Comparison of ENCODE assay signal across 1 cellular context in genomic region chr16:8953064-8953463, GRCh38.
TF ChIP-seq lines count a peak whose summit lies in the region.

No MANE protein-coding gene starts in this region.

TF ChIP-seq in GM23338, 12 proteins besides CTCF, POLR2A, EP300 and RAD21:
- TF ChIP-seq ETS1 (IDR thresholded peaks at IDR 0.05) = no peak
- TF ChIP-seq STAT1 (IDR thresholded peaks at IDR 0.05; ENCODE audit: unreplicated experiment) = no peak
- no peak for TF ChIP-seq EZH2 (IDR thresholded peaks at IDR 0.05; ENCODE audit: low read depth, unreplicated experiment)
- no peak for TF ChIP-seq ZNF331 (CRISPR knock-in tag; IDR thresholded peaks at IDR 0.05; ENCODE audit: low read depth)
- no peak for TF ChIP-seq REST (IDR thresholded peaks at IDR 0.05; ENCODE audit: unreplicated experiment)
- no peak for TF ChIP-seq ZNF462 (CRISPR knock-in tag; IDR thresholded peaks at IDR 0.05)
- no peak for TF ChIP-seq EZH2phosphoT487 (IDR thresholded peaks at IDR 0.05; ENCODE audit: unreplicated experiment)
- no peak for TF ChIP-seq CREB1 (CRISPR knock-in tag; IDR thresholded peaks at IDR 0.05; ENCODE audit: low read depth)
- TF ChIP-seq NANOG (IDR thresholded peaks at IDR 0.05; ENCODE audit: borderline replicate concordance) = no peak
- TF ChIP-seq JUNB (IDR thresholded peaks at IDR 0.05; ENCODE audit: unreplicated experiment) = no peak
- TF ChIP-seq ZNF114 (CRISPR knock-in tag; IDR thresholded peaks at IDR 0.05) = no peak
- no peak for TF ChIP-seq POLR2AphosphoS5 (IDR thresholded peaks at IDR 0.05; ENCODE audit: low read depth)
